Comparison of ENCODE assay signal across 1 cellular context in the genomic region with DNA sequence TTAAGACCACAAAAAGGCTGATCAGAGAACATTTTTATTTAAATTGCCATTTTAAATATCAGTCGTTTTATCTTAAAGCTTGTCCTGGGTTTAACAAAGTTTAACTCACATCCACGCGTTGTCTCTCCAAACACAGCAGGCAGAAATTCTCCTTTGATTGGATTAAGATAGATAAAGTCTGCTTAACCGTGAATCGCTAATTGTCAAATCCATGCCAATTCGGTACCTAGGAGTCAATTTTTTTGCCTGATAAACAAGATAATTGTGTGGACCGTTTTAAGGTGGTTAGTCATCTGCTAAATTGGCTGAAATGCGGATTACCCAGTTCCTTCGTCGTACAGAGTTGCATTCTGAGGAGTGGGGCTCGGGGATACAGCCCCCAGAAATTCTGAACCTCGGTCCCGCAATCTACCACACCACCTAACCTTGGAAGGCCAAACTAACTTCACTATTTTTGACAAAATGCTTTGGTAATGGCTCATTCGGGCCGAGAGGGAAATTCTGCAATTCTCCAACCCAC.
TF ChIP-seq lines count a peak whose summit lies in the region.

No MANE protein-coding gene starts in this region.

TF ChIP-seq in SK-N-SH, 30 proteins besides CTCF, POLR2A, EP300 and RAD21 (continued from another document):
- TF ChIP-seq YY1 (IDR thresholded peaks at IDR 0.05; ENCODE audit: low read depth) (no peak), RXRA (IDR thresholded peaks at IDR 0.05; ENCODE audit: borderline replicate concordance, low read depth) (no peak), CHD2 (IDR thresholded peaks at IDR 0.05; ENCODE audit: low read length, partially characterized antibody) (no peak), GATA2 (CRISPR knock-in tag; IDR thresholded peaks at IDR 0.05) (no peak), FOSL2 (IDR thresholded peaks at IDR 0.05; ENCODE audit: borderline replicate concordance, low read depth) (no peak), RCOR1 (IDR thresholded peaks at IDR 0.05; ENCODE audit: low read length) (no peak), TEAD4 (IDR thresholded peaks at IDR 0.05; ENCODE audit: borderline replicate concordance, insufficient read depth) (no peak), MEF2A (IDR thresholded peaks at IDR 0.05; ENCODE audit: borderline replicate concordance, low read depth) (no peak), NFIC (IDR thresholded peaks at IDR 0.05; ENCODE audit: borderline replicate concordance) (no peak), SIN3A (IDR thresholded peaks at IDR 0.05; ENCODE audit: borderline replicate concordance, low read depth, low read length) (no peak), EZH2phosphoT487 (IDR thresholded peaks at IDR 0.05; ENCODE audit: borderline replicate concordance, low read depth) (no peak), FOXJ3 (CRISPR knock-in tag; IDR thresholded peaks at IDR 0.05) (no peak), FOXM1 (IDR thresholded peaks at IDR 0.05; ENCODE audit: low read depth) (no peak)
- TF ChIP-seq, protein P1, sequence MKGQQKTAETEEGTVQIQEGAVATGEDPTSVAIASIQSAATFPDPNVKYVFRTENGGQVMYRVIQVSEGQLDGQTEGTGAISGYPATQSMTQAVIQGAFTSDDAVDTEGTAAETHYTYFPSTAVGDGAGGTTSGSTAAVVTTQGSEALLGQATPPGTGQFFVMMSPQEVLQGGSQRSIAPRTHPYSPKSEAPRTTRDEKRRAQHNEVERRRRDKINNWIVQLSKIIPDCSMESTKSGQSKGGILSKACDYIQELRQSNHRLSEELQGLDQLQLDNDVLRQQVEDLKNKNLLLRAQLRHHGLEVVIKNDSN (IDR thresholded peaks at IDR 0.05; ENCODE audit: borderline replicate concordance, low read depth) = no peak
- TF ChIP-seq, protein P2, sequence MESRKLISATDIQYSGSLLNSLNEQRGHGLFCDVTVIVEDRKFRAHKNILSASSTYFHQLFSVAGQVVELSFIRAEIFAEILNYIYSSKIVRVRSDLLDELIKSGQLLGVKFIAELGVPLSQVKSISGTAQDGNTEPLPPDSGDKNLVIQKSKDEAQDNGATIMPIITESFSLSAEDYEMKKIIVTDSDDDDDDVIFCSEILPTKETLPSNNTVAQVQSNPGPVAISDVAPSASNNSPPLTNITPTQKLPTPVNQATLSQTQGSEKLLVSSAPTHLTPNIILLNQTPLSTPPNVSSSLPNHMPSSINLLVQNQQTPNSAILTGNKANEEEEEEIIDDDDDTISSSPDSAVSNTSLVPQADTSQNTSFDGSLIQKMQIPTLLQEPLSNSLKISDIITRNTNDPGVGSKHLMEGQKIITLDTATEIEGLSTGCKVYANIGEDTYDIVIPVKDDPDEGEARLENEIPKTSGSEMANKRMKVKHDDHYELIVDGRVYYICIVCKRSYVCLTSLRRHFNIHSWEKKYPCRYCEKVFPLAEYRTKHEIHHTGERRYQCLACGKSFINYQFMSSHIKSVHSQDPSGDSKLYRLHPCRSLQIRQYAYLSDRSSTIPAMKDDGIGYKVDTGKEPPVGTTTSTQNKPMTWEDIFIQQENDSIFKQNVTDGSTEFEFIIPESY (IDR thresholded peaks at IDR 0.05; ENCODE audit: borderline replicate concordance, low read depth) = no peak
- TF ChIP-seq, protein P3, sequence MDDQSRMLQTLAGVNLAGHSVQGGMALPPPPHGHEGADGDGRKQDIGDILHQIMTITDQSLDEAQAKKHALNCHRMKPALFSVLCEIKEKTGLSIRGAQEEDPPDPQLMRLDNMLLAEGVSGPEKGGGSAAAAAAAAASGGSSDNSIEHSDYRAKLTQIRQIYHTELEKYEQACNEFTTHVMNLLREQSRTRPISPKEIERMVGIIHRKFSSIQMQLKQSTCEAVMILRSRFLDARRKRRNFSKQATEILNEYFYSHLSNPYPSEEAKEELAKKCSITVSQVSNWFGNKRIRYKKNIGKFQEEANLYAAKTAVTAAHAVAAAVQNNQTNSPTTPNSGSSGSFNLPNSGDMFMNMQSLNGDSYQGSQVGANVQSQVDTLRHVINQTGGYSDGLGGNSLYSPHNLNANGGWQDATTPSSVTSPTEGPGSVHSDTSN (IDR thresholded peaks at IDR 0.05) = no peak
- TF ChIP-seq, protein P4, sequence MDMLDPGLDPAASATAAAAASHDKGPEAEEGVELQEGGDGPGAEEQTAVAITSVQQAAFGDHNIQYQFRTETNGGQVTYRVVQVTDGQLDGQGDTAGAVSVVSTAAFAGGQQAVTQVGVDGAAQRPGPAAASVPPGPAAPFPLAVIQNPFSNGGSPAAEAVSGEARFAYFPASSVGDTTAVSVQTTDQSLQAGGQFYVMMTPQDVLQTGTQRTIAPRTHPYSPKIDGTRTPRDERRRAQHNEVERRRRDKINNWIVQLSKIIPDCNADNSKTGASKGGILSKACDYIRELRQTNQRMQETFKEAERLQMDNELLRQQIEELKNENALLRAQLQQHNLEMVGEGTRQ (IDR thresholded peaks at IDR 0.05; ENCODE audit: borderline replicate concordance, low read depth, low read length) = no peak
TF ChIP-seq in SK-N-SH: peak in this region for 0.
